11 cellular contexts compared by ENCODE assay signal in genomic region chr21:29939859-29940245, GRCh38. TPM values are rescaled to one million over a fixed set of nuclear protein-coding genes. Genes with fewer than 3 reads are reported as not detected.
DNase-seq lines count a peak whose midpoint lies in the region.
"Had no signal": no experiment of that assay in that cellular context is flagged by ENCODE, and none has a peak within 500 bp of the region (broad histone marks: within the 10 kb centered on the region; RNA-seq: fewer than 3 reads in every experiment).

Gene GRIK1, minus strand, starts transcription at chr21:29939996.

- DNase-seq in AG20443 (ENCODE audit: low spot score) (peak; percentile 16), NCI-H2029 (lab: John Stamatoyannopoulos, UW) (peak; percentile 42), ecto neural progenitor cell (ENCODE audit: low spot score) (peak; percentile 68), HT-29 (ENCODE audit: low spot score) (no peak), NCI-H187 (lab: John Stamatoyannopoulos, UW) (no peak), DMS114 treated with DMSO at 0.1 percent for 48 hours (lab: John Stamatoyannopoulos, UW; ENCODE audit: unreplicated experiment) (no peak)
- DNase-seq in activated T-cell treated with anti-CD3 and anti-CD28 coated beads, Interleukin-2, amount 50 U/mL, for 48 hours: no peak
- DNase-seq: activated CD8-positive, alpha-beta T cell treated with anti-CD3 and anti-CD28 coated beads, Interleukin-2, amount 10 ng/mL, durations not matched to agents 7 days and 5 days; NCI-H526 had no signal

- peaks cover 36% of the 10 kb centered on the region for H3K27me3 ChIP-seq in mucosa of stomach (ENCODE audit: control insufficient read depth, insufficient read depth, low read length)

- peaks cover 3% of the 10 kb centered on the region for H3K4me1 ChIP-seq in mucosa of stomach (ENCODE audit: control insufficient read depth, insufficient read depth, low read length)

- H3K9ac ChIP-seq in mucosa of stomach (ENCODE audit: low read length): peak within 1 kb of the TSS; percentile 22

- H3K36me3 ChIP-seq in mucosa of stomach (ENCODE audit: control insufficient read depth, insufficient read depth, low read length): no peaks in the 10 kb centered on the region
- H3K36me3 ChIP-seq: sigmoid colon had no signal

- H3K4me3 ChIP-seq in mucosa of stomach (ENCODE audit: low read length): no peak within 1 kb of the TSS

- no peaks in the 10 kb centered on the region for H3K9me3 ChIP-seq in mucosa of stomach (ENCODE audit: control insufficient read depth, low read length)
- H3K9me3 ChIP-seq: sigmoid colon had no signal

RNA-seq across cellular contexts. Expression of gene GRIK1, which starts in this region (rescaled TPM):
- total RNA-seq in HT-29 (2014; rRNA removed; shearing (Covaris generic)): not detected in 2 replicates
- total RNA-seq: activated CD8-positive, alpha-beta T cell treated with anti-CD3 and anti-CD28 coated beads, Interleukin-2, amount 10 ng/mL, durations not matched to agents 7 days and 5 days had no signal

Comparison
In these comparisons a context has a peak if more than half of its experiments do, and no peak if none do; other contexts are left out.
1. DNase-seq: peak in AG20443 (single experiment), NCI-H2029 (single experiment) and ecto neural progenitor cell (single experiment); none in HT-29 (single experiment), NCI-H187 (0 of 2), activated T-cell treated with anti-CD3 and anti-CD28 coated beads, Interleukin-2, amount 50 U/mL, for 48 hours (0 of 2) and DMS114 treated with DMSO at 0.1 percent for 48 hours (single experiment).